ENCODE assay signal across 31 cellular contexts in the genomic region with DNA sequence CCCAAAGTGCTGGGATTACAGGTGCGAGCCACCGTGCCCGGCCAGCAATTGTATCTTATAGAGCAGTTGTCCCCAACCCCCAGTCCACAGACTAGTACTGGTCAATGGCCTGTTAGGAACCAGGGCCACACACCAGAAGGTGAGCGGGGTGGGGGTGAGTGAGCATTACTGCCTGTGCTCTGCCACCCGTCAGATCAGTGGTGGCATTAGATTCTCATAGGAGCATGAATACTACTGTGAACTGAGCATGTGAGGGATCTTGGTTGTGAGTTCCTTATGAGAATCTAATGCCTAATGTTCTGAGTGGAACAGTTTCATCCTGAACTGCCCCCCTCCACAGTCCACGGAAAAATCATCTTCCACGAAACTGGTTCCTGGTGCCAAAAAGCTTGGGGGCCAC.
"Had no signal": no experiment of that assay in that cellular context is flagged by ENCODE, and none has a peak within 500 bp of the region (broad histone marks: within the 10 kb centered on the region; RNA-seq: fewer than 3 reads in every experiment).

No MANE protein-coding gene starts in this region.

- H3K27me3 ChIP-seq: adrenal gland, ascending aorta, body of pancreas, brain microvascular endothelial cell, breast epithelium, cardiac muscle cell had no signal

- H3K9me3 ChIP-seq: adrenal gland, ascending aorta, body of pancreas, breast epithelium had no signal

- H3K36me3 ChIP-seq: adrenal gland, ascending aorta, brain microvascular endothelial cell, breast epithelium, cardiac muscle cell had no signal

- DNase-seq: activated effector memory CD4-positive, alpha-beta T cell treated with anti-CD3 and anti-CD28 coated beads, Interleukin-2, amount 50 U/mL, for 16 hours; activated effector memory CD4-positive, alpha-beta T cell treated with Interleukin-2 at 50 U/mL for 16 hours; activated gamma-delta T cell; activated gamma-delta T cell treated with Interleukin-2 at 50 U/mL for 16 hours; activated naive CD4-positive, alpha-beta T cell; activated naive CD4-positive, alpha-beta T cell treated with anti-CD3 and anti-CD28 coated beads for 36 hours; activated naive CD4-positive, alpha-beta T cell treated with anti-CD3 and anti-CD28 coated beads, Interleukin-2, amount 10 ng/mL, durations not matched to agents 7 days and 5 days; activated naive CD4-positive, alpha-beta T cell treated with anti-CD3 and anti-CD28 coated beads, Interleukin-2, amount 50 U/mL, for 16 hours; activated naive CD4-positive, alpha-beta T cell treated with Interleukin-2 at 50 U/mL for 16 hours; activated naive CD8-positive, alpha-beta T cell treated with anti-CD3 and anti-CD28 coated beads for 36 hours; activated naive CD8-positive, alpha-beta T cell treated with anti-CD3 and anti-CD28 coated beads, Interleukin-2, amount 10 ng/mL, durations not matched to agents 7 days and 5 days; activated naive CD8-positive, alpha-beta T cell treated with anti-CD3 and anti-CD28 coated beads, Interleukin-2, amount 50 U/mL, for 24 hours; activated T-cell treated with anti-CD3 and anti-CD28 coated beads for 4 hours; activated T-cell treated with anti-CD3 and anti-CD28 coated beads, Interleukin-2, amount 50 U/mL, for 1 hour; activated T-cell treated with anti-CD3 and anti-CD28 coated beads, Interleukin-2, amount 50 U/mL, for 24 hours; activated T-cell treated with anti-CD3 and anti-CD28 coated beads, Interleukin-2, amount 50 U/mL, for 4 hours; activated T-cell treated with anti-CD3 and anti-CD28 coated beads, Interleukin-2, amount 50 U/mL, for 48 hours; activated T-cell treated with anti-CD3 and anti-CD28 coated beads, Interleukin-2, amount 50 U/mL, for 72 hours; adrenal gland; amniotic stem cell; amygdala; anterior cingulate cortex; aorta; body of pancreas; brain microvascular endothelial cell; caudate nucleus; central memory CD4-positive, alpha-beta T cell; cerebellar nuclear complex had no signal

- H3K27ac ChIP-seq: adrenal gland, ascending aorta, body of pancreas, brain microvascular endothelial cell, breast epithelium, cardiac muscle cell had no signal

- H3K4me1 ChIP-seq: adrenal gland, ascending aorta, body of pancreas, breast epithelium had no signal

- H3K4me3 ChIP-seq: adrenal gland, ascending aorta, body of pancreas, breast epithelium, cardiac muscle cell had no signal
